ENCODE assay signal across 17 cellular contexts in the genomic region with DNA sequence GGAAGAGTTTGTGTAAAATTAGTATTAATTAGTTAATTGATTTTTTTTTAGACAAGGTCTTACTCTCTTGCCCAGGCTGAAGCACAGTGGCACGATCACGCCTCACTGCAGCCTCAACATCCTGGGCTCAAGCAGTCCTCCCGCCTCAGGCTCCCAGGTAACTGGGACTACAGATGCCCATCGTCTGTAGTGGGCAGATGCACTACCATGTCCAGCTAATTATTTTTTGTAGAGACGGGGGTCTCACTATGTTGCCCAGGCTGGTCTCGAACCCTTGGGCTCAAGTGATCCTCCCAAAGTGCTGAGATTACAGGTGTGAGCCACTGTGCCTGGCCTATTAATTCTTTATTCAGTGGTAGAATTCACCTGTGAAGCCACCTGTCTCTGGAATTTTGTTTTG. TPM values are rescaled to one million over a fixed set of nuclear protein-coding genes. Genes with fewer than 3 reads are reported as not detected.
A peak's percentile ranks its signal among the peaks of the same experiment; 100 is the strongest.
DNase-seq lines count a peak whose midpoint lies in the region; ATAC-seq and TF ChIP-seq lines count a peak whose summit lies in the region.
"Had no signal": no experiment of that assay in that cellular context is flagged by ENCODE, and none has a peak within 500 bp of the region (broad histone marks: within the 10 kb centered on the region; RNA-seq: fewer than 3 reads in every experiment).

No MANE protein-coding gene starts in this region.

- DNase-seq in activated naive CD8-positive, alpha-beta T cell treated with anti-CD3 and anti-CD28 coated beads, Interleukin-2, amount 50 U/mL, for 24 hours: no peak
- DNase-seq in activated naive CD8-positive, alpha-beta T cell treated with anti-CD3 and anti-CD28 coated beads for 36 hours: no peak
- no peak for DNase-seq in activated T-helper 2 cell treated with anti-CD3 and anti-CD28 coated beads, Interferon-gamma antibody, Interleukin-2, Interleukin-4, amounts not matched to agents 10 μg/mL and 5 μg/mL and 100 μg/mL, durations not matched to agents 14 hours and 24 hours and 36 hours (ENCODE audit: low spot score)
- DNase-seq in GM23338 (ENCODE audit: low spot score) (no peak), SHP77 treated with DMSO at 0.1 percent for 48 hours (lab: John Stamatoyannopoulos, UW) (no peak)
- DNase-seq: AML-193; Caco-2; Calu3; CD4-positive, alpha-beta T cell; CD8-positive, alpha-beta T cell; DMS79 treated with DMSO at 0.1 percent for 48 hours; GF-D8 had no signal

- H3K9me2 ChIP-seq in GM23338 (ENCODE audit: insufficient read depth): no peaks in the 10 kb centered on the region

- H3K4me3 Mint-ChIP-seq in activated naive CD8-positive, alpha-beta T cell treated with anti-CD3 and anti-CD28 coated beads, Interleukin-2, amount 50 U/mL, for 24 hours: no peak overlapping the region
- no peak overlapping the region for H3K4me3 Mint-ChIP-seq in activated naive CD8-positive, alpha-beta T cell treated with anti-CD3 and anti-CD28 coated beads for 36 hours
- H3K4me3 Mint-ChIP-seq in activated T-helper 2 cell treated with anti-CD3 and anti-CD28 coated beads, Interferon-gamma antibody, Interleukin-2, Interleukin-4, amounts not matched to agents 10 μg/mL and 5 μg/mL and 100 μg/mL, durations not matched to agents 14 hours and 24 hours and 36 hours (ENCODE audit: low read depth): no peak overlapping the region
- no peak overlapping the region for H3K4me3 Mint-ChIP-seq in GM23338
- H3K4me3 Mint-ChIP-seq: B cell; CD4-positive, alpha-beta T cell; CD8-positive, alpha-beta T cell had no signal

- H3K4me2 ChIP-seq in GM23338: no peak overlapping the region
- H3K4me2 ChIP-seq: A549; BLaER1 treated with 17β-estradiol and CSF1 and Interleukin-3, amounts not matched to agents 10 nM and 100 nM had no signal

- ATAC-seq in activated naive CD8-positive, alpha-beta T cell treated with anti-CD3 and anti-CD28 coated beads, Interleukin-2, amount 50 U/mL, for 24 hours: no peak
- ATAC-seq in GM23338: no peak
- ATAC-seq: A549; CD8-positive, alpha-beta T cell had no signal

- H3K4me3 ChIP-seq in GM23338: no peak overlapping the region
- H3K4me3 ChIP-seq: A549; BLaER1 treated with 17β-estradiol and CSF1 and Interleukin-3, amounts not matched to agents 10 nM and 100 nM had no signal

- no peak for TF ChIP-seq CTCF in GM23338 (conservative IDR thresholded peaks at IDR 0.05; ENCODE audit: low read depth in 2 of 2)

- no peaks in the 10 kb centered on the region for H3K36me3 ChIP-seq in GM23338 (ENCODE audit: insufficient read depth)

- peaks cover 61% of the 10 kb centered on the region for H3K36me3 Mint-ChIP-seq in activated naive CD8-positive, alpha-beta T cell treated with anti-CD3 and anti-CD28 coated beads, Interleukin-2, amount 50 U/mL, for 24 hours (ENCODE audit: low read depth)
- peaks cover 56% of the 10 kb centered on the region for H3K36me3 Mint-ChIP-seq in activated naive CD8-positive, alpha-beta T cell treated with anti-CD3 and anti-CD28 coated beads for 36 hours
- H3K36me3 Mint-ChIP-seq in activated T-helper 2 cell treated with anti-CD3 and anti-CD28 coated beads, Interferon-gamma antibody, Interleukin-2, Interleukin-4, amounts not matched to agents 10 μg/mL and 5 μg/mL and 100 μg/mL, durations not matched to agents 14 hours and 24 hours and 36 hours (ENCODE audit: low read depth): peaks cover 76% of the 10 kb centered on the region
- no peaks in the 10 kb centered on the region; the same call in 2 of the 3 replicates for H3K36me3 Mint-ChIP-seq in GM23338 (ENCODE audit: low read depth)

- no peaks in the 10 kb centered on the region for H3K9me3 Mint-ChIP-seq in activated naive CD8-positive, alpha-beta T cell treated with anti-CD3 and anti-CD28 coated beads, Interleukin-2, amount 50 U/mL, for 24 hours
- H3K9me3 Mint-ChIP-seq in activated naive CD8-positive, alpha-beta T cell treated with anti-CD3 and anti-CD28 coated beads for 36 hours: no peaks in the 10 kb centered on the region
- no peaks in the 10 kb centered on the region for H3K9me3 Mint-ChIP-seq in activated T-helper 2 cell treated with anti-CD3 and anti-CD28 coated beads, Interferon-gamma antibody, Interleukin-2, Interleukin-4, amounts not matched to agents 10 μg/mL and 5 μg/mL and 100 μg/mL, durations not matched to agents 14 hours and 24 hours and 36 hours
- H3K9me3 Mint-ChIP-seq in GM23338: no peaks in the 10 kb centered on the region
- H3K9me3 Mint-ChIP-seq: CD4-positive, alpha-beta T cell; CD8-positive, alpha-beta T cell had no signal

- H3K4me1 ChIP-seq in GM23338 (ENCODE audit: insufficient read depth): no peaks in the 10 kb centered on the region
- H3K4me1 ChIP-seq: A549, Caco-2 had no signal

- peak overlapping the region; percentile 26 for H3K27ac Mint-ChIP-seq in activated naive CD8-positive, alpha-beta T cell treated with anti-CD3 and anti-CD28 coated beads, Interleukin-2, amount 50 U/mL, for 24 hours
- H3K27ac Mint-ChIP-seq in activated naive CD8-positive, alpha-beta T cell treated with anti-CD3 and anti-CD28 coated beads for 36 hours: no peak overlapping the region
- peak overlapping the region; percentile 99 for H3K27ac Mint-ChIP-seq in activated T-helper 2 cell treated with anti-CD3 and anti-CD28 coated beads, Interferon-gamma antibody, Interleukin-2, Interleukin-4, amounts not matched to agents 10 μg/mL and 5 μg/mL and 100 μg/mL, durations not matched to agents 14 hours and 24 hours and 36 hours
- H3K27ac Mint-ChIP-seq in GM23338: no peak overlapping the region
- H3K27ac Mint-ChIP-seq: B cell; CD4-positive, alpha-beta T cell; CD8-positive, alpha-beta T cell had no signal

- intact Hi-C loops in activated T-helper 2 cell treated with anti-CD3 and anti-CD28 coated beads, Interferon-gamma antibody, Interleukin-2, Interleukin-4, amounts not matched to agents 10 μg/mL and 5 μg/mL and 100 μg/mL, durations not matched to agents 14 hours and 24 hours and 36 hours (cut with micrococcal nuclease): loop anchor here (5.0 kb wide), 1 partner anchor 111 kb away; no protein-coding TSS in a partner anchor

- no peak overlapping the region for H3K27ac ChIP-seq in GM23338 (ENCODE audit: low read depth)
- H3K27ac ChIP-seq: 22Rv1; A549; BLaER1 treated with 17β-estradiol and CSF1 and Interleukin-3, amounts not matched to agents 10 nM and 100 nM; C4-2B had no signal

- H3K79me2 ChIP-seq in GM23338 (replicated peaks; ENCODE audit: insufficient read depth): peaks cover 33% of the 10 kb centered on the region

- no peaks in the 10 kb centered on the region for H3K27me3 ChIP-seq in GM23338 (ENCODE audit: insufficient read depth)
- H3K27me3 ChIP-seq: BLaER1 treated with 17β-estradiol and CSF1 and Interleukin-3, amounts not matched to agents 10 nM and 100 nM had no signal

- H3K27me3 Mint-ChIP-seq in activated naive CD8-positive, alpha-beta T cell treated with anti-CD3 and anti-CD28 coated beads, Interleukin-2, amount 50 U/mL, for 24 hours: no peaks in the 10 kb centered on the region
- H3K27me3 Mint-ChIP-seq in activated naive CD8-positive, alpha-beta T cell treated with anti-CD3 and anti-CD28 coated beads for 36 hours: no peaks in the 10 kb centered on the region
- no peaks in the 10 kb centered on the region for H3K27me3 Mint-ChIP-seq in activated T-helper 2 cell treated with anti-CD3 and anti-CD28 coated beads, Interferon-gamma antibody, Interleukin-2, Interleukin-4, amounts not matched to agents 10 μg/mL and 5 μg/mL and 100 μg/mL, durations not matched to agents 14 hours and 24 hours and 36 hours (ENCODE audit: low read depth)
- H3K27me3 Mint-ChIP-seq in GM23338 (ENCODE audit: insufficient read depth, low read depth, poor library complexity): no peaks in the 10 kb centered on the region
- H3K27me3 Mint-ChIP-seq: B cell; CD4-positive, alpha-beta T cell had no signal

- H3K4me1 Mint-ChIP-seq in activated naive CD8-positive, alpha-beta T cell treated with anti-CD3 and anti-CD28 coated beads, Interleukin-2, amount 50 U/mL, for 24 hours: peaks cover 74% of the 10 kb centered on the region
- peaks cover 65% of the 10 kb centered on the region for H3K4me1 Mint-ChIP-seq in activated naive CD8-positive, alpha-beta T cell treated with anti-CD3 and anti-CD28 coated beads for 36 hours
- peaks cover 69% of the 10 kb centered on the region for H3K4me1 Mint-ChIP-seq in activated T-helper 2 cell treated with anti-CD3 and anti-CD28 coated beads, Interferon-gamma antibody, Interleukin-2, Interleukin-4, amounts not matched to agents 10 μg/mL and 5 μg/mL and 100 μg/mL, durations not matched to agents 14 hours and 24 hours and 36 hours (ENCODE audit: low read depth)
- H3K4me1 Mint-ChIP-seq in GM23338: peaks cover 3% of the 10 kb centered on the region; the same call in 1 of the 3 replicates

- no peaks in the 10 kb centered on the region for H3F3A ChIP-seq in GM23338 (replicated peaks; ENCODE audit: low read depth)

- peaks cover 8% of the 10 kb centered on the region; the same call in 1 of the 2 replicates for H4K20me1 ChIP-seq in GM23338 (replicated peaks; ENCODE audit: insufficient read depth)

- H2AFZ ChIP-seq in GM23338: no peak overlapping the region

TF ChIP-seq in GM23338, 12 proteins besides CTCF, POLR2A, EP300 and RAD21 (continues in another document):
- TF ChIP-seq STAT1 (IDR thresholded peaks at IDR 0.05; ENCODE audit: unreplicated experiment): no peak
- TF ChIP-seq JUNB (IDR thresholded peaks at IDR 0.05; ENCODE audit: unreplicated experiment): no peak
- no peak for TF ChIP-seq EZH2 (IDR thresholded peaks at IDR 0.05; ENCODE audit: low read depth, unreplicated experiment)
- TF ChIP-seq ETS1 (IDR thresholded peaks at IDR 0.05): no peak

RNA-seq across cellular contexts. Expression of gene UBE2F, which starts 41.1 kb away (rescaled TPM):
- 10 to 100 TPM; 57.9 to 58.9 TPM for total RNA-seq in activated naive CD8-positive, alpha-beta T cell treated with anti-CD3 and anti-CD28 coated beads for 36 hours
- 137 and 146 TPM in 2 replicates for total RNA-seq in activated T-helper 2 cell treated with anti-CD3 and anti-CD28 coated beads, Interferon-gamma antibody, Interleukin-2, Interleukin-4, amounts not matched to agents 10 μg/mL and 5 μg/mL and 100 μg/mL, durations not matched to agents 14 hours and 24 hours and 36 hours
- 56.7 and 106 TPM in 2 replicates for total RNA-seq in GM23338 (2014; rRNA removed; shearing (Covaris generic))
- 91.3 and 98.2 TPM in 2 replicates for polyA plus RNA-seq in GM23338 (2016; fragmentation: Nextera tagmentation; extraction: Ambion mirVana)

RNA-seq across cellular contexts. Expression of gene SCLY, which starts 52.9 kb away (rescaled TPM):
- total RNA-seq in activated naive CD8-positive, alpha-beta T cell treated with anti-CD3 and anti-CD28 coated beads for 36 hours: 10 to 100 TPM; 71.6 to 72.9 TPM
- total RNA-seq in activated T-helper 2 cell treated with anti-CD3 and anti-CD28 coated beads, Interferon-gamma antibody, Interleukin-2, Interleukin-4, amounts not matched to agents 10 μg/mL and 5 μg/mL and 100 μg/mL, durations not matched to agents 14 hours and 24 hours and 36 hours: 98.6 and 102 TPM in 2 replicates
- total RNA-seq in GM23338 (2014; rRNA removed; shearing (Covaris generic)): 68.9 and 80.3 TPM in 2 replicates
- polyA plus RNA-seq in GM23338 (2016; fragmentation: Nextera tagmentation; extraction: Ambion mirVana): 57.2 and 61.1 TPM in 2 replicates

Comparison
In these comparisons a context has a peak if more than half of its experiments do, and no peak if none do; other contexts are left out.
1. H3K27ac Mint-ChIP-seq: peak in activated naive CD8-positive, alpha-beta T cell treated with anti-CD3 and anti-CD28 coated beads, Interleukin-2, amount 50 U/mL, for 24 hours (single experiment) and activated T-helper 2 cell treated with anti-CD3 and anti-CD28 coated beads, Interferon-gamma antibody, Interleukin-2, Interleukin-4, amounts not matched to agents 10 μg/mL and 5 μg/mL and 100 μg/mL, durations not matched to agents 14 hours and 24 hours and 36 hours (single experiment); none in activated naive CD8-positive, alpha-beta T cell treated with anti-CD3 and anti-CD28 coated beads for 36 hours (single experiment) and GM23338 (single experiment).